Comparison of ENCODE assay signal across 1 cellular context in genomic region chr3:150106752-150107428, GRCh38.
TF ChIP-seq lines count a peak whose summit lies in the region.

No MANE protein-coding gene starts in this region.

TF ChIP-seq in H1, 55 proteins besides CTCF, POLR2A, EP300 and RAD21 (continued from another document):
- TF ChIP-seq, protein P1, sequence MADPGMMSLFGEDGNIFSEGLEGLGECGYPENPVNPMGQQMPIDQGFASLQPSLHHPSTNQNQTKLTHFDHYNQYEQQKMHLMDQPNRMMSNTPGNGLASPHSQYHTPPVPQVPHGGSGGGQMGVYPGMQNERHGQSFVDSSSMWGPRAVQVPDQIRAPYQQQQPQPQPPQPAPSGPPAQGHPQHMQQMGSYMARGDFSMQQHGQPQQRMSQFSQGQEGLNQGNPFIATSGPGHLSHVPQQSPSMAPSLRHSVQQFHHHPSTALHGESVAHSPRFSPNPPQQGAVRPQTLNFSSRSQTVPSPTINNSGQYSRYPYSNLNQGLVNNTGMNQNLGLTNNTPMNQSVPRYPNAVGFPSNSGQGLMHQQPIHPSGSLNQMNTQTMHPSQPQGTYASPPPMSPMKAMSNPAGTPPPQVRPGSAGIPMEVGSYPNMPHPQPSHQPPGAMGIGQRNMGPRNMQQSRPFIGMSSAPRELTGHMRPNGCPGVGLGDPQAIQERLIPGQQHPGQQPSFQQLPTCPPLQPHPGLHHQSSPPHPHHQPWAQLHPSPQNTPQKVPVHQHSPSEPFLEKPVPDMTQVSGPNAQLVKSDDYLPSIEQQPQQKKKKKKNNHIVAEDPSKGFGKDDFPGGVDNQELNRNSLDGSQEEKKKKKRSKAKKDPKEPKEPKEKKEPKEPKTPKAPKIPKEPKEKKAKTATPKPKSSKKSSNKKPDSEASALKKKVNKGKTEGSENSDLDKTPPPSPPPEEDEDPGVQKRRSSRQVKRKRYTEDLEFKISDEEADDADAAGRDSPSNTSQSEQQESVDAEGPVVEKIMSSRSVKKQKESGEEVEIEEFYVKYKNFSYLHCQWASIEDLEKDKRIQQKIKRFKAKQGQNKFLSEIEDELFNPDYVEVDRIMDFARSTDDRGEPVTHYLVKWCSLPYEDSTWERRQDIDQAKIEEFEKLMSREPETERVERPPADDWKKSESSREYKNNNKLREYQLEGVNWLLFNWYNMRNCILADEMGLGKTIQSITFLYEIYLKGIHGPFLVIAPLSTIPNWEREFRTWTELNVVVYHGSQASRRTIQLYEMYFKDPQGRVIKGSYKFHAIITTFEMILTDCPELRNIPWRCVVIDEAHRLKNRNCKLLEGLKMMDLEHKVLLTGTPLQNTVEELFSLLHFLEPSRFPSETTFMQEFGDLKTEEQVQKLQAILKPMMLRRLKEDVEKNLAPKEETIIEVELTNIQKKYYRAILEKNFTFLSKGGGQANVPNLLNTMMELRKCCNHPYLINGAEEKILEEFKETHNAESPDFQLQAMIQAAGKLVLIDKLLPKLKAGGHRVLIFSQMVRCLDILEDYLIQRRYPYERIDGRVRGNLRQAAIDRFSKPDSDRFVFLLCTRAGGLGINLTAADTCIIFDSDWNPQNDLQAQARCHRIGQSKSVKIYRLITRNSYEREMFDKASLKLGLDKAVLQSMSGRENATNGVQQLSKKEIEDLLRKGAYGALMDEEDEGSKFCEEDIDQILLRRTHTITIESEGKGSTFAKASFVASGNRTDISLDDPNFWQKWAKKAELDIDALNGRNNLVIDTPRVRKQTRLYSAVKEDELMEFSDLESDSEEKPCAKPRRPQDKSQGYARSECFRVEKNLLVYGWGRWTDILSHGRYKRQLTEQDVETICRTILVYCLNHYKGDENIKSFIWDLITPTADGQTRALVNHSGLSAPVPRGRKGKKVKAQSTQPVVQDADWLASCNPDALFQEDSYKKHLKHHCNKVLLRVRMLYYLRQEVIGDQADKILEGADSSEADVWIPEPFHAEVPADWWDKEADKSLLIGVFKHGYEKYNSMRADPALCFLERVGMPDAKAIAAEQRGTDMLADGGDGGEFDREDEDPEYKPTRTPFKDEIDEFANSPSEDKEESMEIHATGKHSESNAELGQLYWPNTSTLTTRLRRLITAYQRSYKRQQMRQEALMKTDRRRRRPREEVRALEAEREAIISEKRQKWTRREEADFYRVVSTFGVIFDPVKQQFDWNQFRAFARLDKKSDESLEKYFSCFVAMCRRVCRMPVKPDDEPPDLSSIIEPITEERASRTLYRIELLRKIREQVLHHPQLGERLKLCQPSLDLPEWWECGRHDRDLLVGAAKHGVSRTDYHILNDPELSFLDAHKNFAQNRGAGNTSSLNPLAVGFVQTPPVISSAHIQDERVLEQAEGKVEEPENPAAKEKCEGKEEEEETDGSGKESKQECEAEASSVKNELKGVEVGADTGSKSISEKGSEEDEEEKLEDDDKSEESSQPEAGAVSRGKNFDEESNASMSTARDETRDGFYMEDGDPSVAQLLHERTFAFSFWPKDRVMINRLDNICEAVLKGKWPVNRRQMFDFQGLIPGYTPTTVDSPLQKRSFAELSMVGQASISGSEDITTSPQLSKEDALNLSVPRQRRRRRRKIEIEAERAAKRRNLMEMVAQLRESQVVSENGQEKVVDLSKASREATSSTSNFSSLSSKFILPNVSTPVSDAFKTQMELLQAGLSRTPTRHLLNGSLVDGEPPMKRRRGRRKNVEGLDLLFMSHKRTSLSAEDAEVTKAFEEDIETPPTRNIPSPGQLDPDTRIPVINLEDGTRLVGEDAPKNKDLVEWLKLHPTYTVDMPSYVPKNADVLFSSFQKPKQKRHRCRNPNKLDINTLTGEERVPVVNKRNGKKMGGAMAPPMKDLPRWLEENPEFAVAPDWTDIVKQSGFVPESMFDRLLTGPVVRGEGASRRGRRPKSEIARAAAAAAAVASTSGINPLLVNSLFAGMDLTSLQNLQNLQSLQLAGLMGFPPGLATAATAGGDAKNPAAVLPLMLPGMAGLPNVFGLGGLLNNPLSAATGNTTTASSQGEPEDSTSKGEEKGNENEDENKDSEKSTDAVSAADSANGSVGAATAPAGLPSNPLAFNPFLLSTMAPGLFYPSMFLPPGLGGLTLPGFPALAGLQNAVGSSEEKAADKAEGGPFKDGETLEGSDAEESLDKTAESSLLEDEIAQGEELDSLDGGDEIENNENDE (IDR thresholded peaks at IDR 0.05; ENCODE audit: insufficient replicate concordance, low read length) = no peak
- TF ChIP-seq GABPA (IDR thresholded peaks at IDR 0.05; ENCODE audit: borderline replicate concordance, insufficient read depth, low read length) = no peak
- TF ChIP-seq, protein P2, sequence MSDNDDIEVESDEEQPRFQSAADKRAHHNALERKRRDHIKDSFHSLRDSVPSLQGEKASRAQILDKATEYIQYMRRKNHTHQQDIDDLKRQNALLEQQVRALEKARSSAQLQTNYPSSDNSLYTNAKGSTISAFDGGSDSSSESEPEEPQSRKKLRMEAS (IDR thresholded peaks at IDR 0.05) = no peak
- no peak for TF ChIP-seq CBX8 (IDR thresholded peaks at IDR 0.05; ENCODE audit: borderline replicate concordance, low read depth, low read length)
- no peak for TF ChIP-seq TCF12 (IDR thresholded peaks at IDR 0.05; ENCODE audit: low read depth, low read length)
- TF ChIP-seq CHD2 (IDR thresholded peaks at IDR 0.05; ENCODE audit: low read length) = no peak
- no peak for TF ChIP-seq KDM1A (IDR thresholded peaks at IDR 0.05; ENCODE audit: borderline replicate concordance, low read length)
- no peak for TF ChIP-seq BACH1 (IDR thresholded peaks at IDR 0.05; ENCODE audit: low read length)
- no peak for TF ChIP-seq RBBP5 (IDR thresholded peaks at IDR 0.05; ENCODE audit: borderline replicate concordance, low read depth, low read length)
- 0 out of 4 replicates have a peak, but pooled peaks of 1 of the 2 experiments have one; percentile 30 for TF ChIP-seq HDAC2 (IDR thresholded peaks at IDR 0.05; ENCODE audit: borderline replicate concordance in 1 of 2, low read depth in 2 of 2, low read length in 2 of 2)
- TF ChIP-seq SP1 (IDR thresholded peaks at IDR 0.05; ENCODE audit: low read depth, low read length) = no peak
- TF ChIP-seq SAP30 (IDR thresholded peaks at IDR 0.05; ENCODE audit: insufficient read depth, insufficient replicate concordance, low read length) = no peak
- TF ChIP-seq JUN (IDR thresholded peaks at IDR 0.05; ENCODE audit: low read depth, low read length) = 0 out of 2 replicates have a peak, but pooled peaks have one; percentile 14
